In the genomic region with DNA sequence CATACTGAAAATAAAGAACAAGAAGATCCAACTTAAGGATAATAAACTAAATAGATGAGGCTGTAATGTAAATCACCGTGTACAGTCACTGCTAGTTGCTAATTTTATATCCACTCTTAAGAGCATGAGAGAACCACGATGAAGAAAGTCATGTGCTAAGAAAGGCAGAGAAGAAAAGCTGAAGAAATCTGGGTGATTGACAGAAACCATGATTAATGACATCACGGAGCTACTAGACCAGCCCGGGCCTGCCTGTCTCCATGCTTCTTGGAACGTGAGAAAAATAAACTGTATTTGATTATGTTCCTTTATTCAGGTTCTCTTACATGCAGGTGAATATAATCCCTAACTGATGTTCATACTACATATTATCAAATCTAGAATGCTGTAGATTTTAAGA, we compare ENCODE assay signal across 28 cellular contexts.
"Had no signal": no experiment of that assay in that cellular context is flagged by ENCODE, and none has a peak within 500 bp of the region (broad histone marks: within the 10 kb centered on the region; RNA-seq: fewer than 3 reads in every experiment).

No MANE protein-coding gene starts in this region.

- H3K9me3 Mint-ChIP-seq: effector memory CD8-positive, alpha-beta T cell had no signal

- H3K9me3 ChIP-seq: heart right ventricle, mucosa of descending colon, stomach, thyroid gland, vagina had no signal

- H3K27ac Mint-ChIP-seq: mesothelial cell of epicardium, nephron, neural progenitor cell, progenitor cell of endocrine pancreas had no signal

- H3K4me3 ChIP-seq: coronary artery, heart right ventricle, left lung, mucosa of descending colon, neural progenitor cell, smooth muscle cell, stomach, thyroid gland, vagina had no signal

- H3K4me1 ChIP-seq: left lung, parathyroid adenoma, stomach, vagina had no signal

- H3K27me3 Mint-ChIP-seq: effector memory CD8-positive, alpha-beta T cell had no signal

- H3K4me3 Mint-ChIP-seq: mesothelial cell of epicardium, nephron, neural progenitor cell had no signal

- H3K36me3 ChIP-seq: heart right ventricle, left lung, neural progenitor cell, stomach, thyroid gland, vagina had no signal

- ATAC-seq: effector memory CD8-positive, alpha-beta T cell; heart right ventricle; left cardiac atrium; left lung; mucosa of descending colon; sciatic nerve had no signal

- H3K27ac ChIP-seq: coronary artery, heart right ventricle, left lung, neural progenitor cell, parathyroid adenoma, stomach, thyroid gland, vagina had no signal

- H3K36me3 Mint-ChIP-seq: mesothelial cell of epicardium, naive B cell, neural progenitor cell had no signal

- DNase-seq: dermis blood vessel endothelial cell; effector memory CD8-positive, alpha-beta T cell; foreskin fibroblast; glutamatergic neuron; heart right ventricle; hippocampal formation; left cardiac atrium; left lung; mesenchymal stem cell; mucosa of descending colon; naive B cell; stimulated activated CD4-positive, alpha-beta T cell treated with anti-CD3 and anti-CD28 coated beads, Interleukin-12 subunit alpha, Interleukin-12 subunit beta, amount 100 ng/mL, for 4 hours; stimulated activated CD4-positive, alpha-beta T cell treated with anti-CD3 and anti-CD28 coated beads, Interleukin-1b, Interleukin-23, amount 100 ng/mL, for 48 hours; stimulated activated CD4-positive, alpha-beta T cell treated with anti-CD3 and anti-CD28 coated beads, Interleukin-4, amount 100 ng/mL, for 1 hour; stimulated activated CD8-positive, alpha-beta memory T cell treated with anti-CD3 and anti-CD28 coated beads, Interleukin-4, amount 100 ng/mL, for 48 hours; stimulated activated naive CD4-positive, alpha-beta T cell; stomach; thyroid gland; trophoblast cell had no signal

- H3K27me3 ChIP-seq: heart right ventricle, left lung, neural progenitor cell, stomach, thyroid gland, vagina had no signal

- H3K4me1 Mint-ChIP-seq: nephron had no signal
